29 cellular contexts compared by ENCODE assay signal in genomic region chr13:111981446-111982165, GRCh38.
"Had no signal": no experiment of that assay in that cellular context is flagged by ENCODE, and none has a peak within 500 bp of the region (broad histone marks: within the 10 kb centered on the region; RNA-seq: fewer than 3 reads in every experiment).

No MANE protein-coding gene starts in this region.

- FAIRE-seq: colon had no signal

- H3K36me3 Mint-ChIP-seq: immature natural killer cell had no signal

- H3K4me1 Mint-ChIP-seq: immature natural killer cell; naive thymus-derived CD8-positive, alpha-beta T cell; nephron progenitor cell; stimulated activated naive CD8-positive, alpha-beta T cell treated with anti-CD3 and anti-CD28 coated beads, Interleukin-15, amount 100 ng/mL, for 72 hours had no signal

- H3K9me3 ChIP-seq: gastroesophageal sphincter, heart right ventricle, lower lobe of right lung, suprapubic skin, transverse colon, uterus had no signal

- ATAC-seq: esophagus mucosa; foreskin keratinocyte; gastroesophageal sphincter; heart right ventricle; left ventricle myocardium superior; naive thymus-derived CD8-positive, alpha-beta T cell; sciatic nerve; stimulated activated naive CD8-positive, alpha-beta T cell treated with anti-CD3 and anti-CD28 coated beads, Interleukin-15, amount 100 ng/mL, for 72 hours had no signal

- H3K4me3 Mint-ChIP-seq: immature natural killer cell; naive thymus-derived CD8-positive, alpha-beta T cell; nephron progenitor cell; stimulated activated naive CD8-positive, alpha-beta T cell treated with anti-CD3 and anti-CD28 coated beads, Interleukin-15, amount 100 ng/mL, for 72 hours had no signal

- H3K4me1 ChIP-seq: foreskin keratinocyte, gastroesophageal sphincter, heart right ventricle, lower lobe of right lung, parathyroid adenoma, suprapubic skin, transverse colon, uterus had no signal

- H3K27ac Mint-ChIP-seq: immature natural killer cell; naive thymus-derived CD8-positive, alpha-beta T cell; nephron progenitor cell; progenitor cell of endocrine pancreas; stimulated activated naive CD8-positive, alpha-beta T cell treated with anti-CD3 and anti-CD28 coated beads, Interleukin-15, amount 100 ng/mL, for 72 hours had no signal

- H3K27ac ChIP-seq: dorsolateral prefrontal cortex, epithelial cell of prostate, foreskin keratinocyte, gastroesophageal sphincter, heart right ventricle, lower lobe of right lung, parathyroid adenoma, suprapubic skin, transverse colon, uterus had no signal

- H3K4me3 ChIP-seq: dorsolateral prefrontal cortex, gastroesophageal sphincter, heart right ventricle, lower lobe of right lung, smooth muscle cell, suprapubic skin, transverse colon, uterus had no signal

- H3K9me3 Mint-ChIP-seq: nephron progenitor cell; stimulated activated naive CD8-positive, alpha-beta T cell treated with anti-CD3 and anti-CD28 coated beads, Interleukin-15, amount 100 ng/mL, for 72 hours had no signal

- H3K36me3 ChIP-seq: gastroesophageal sphincter, heart right ventricle, lower lobe of right lung, suprapubic skin, transverse colon, uterus had no signal

- DNase-seq: dorsolateral prefrontal cortex; effector CD4-positive, alpha-beta T cell; foreskin keratinocyte; glutamatergic neuron; heart right ventricle; hypothalamus; immature natural killer cell; islet precursor cell; left ventricle myocardium superior; lower lobe of right lung; naive thymus-derived CD8-positive, alpha-beta T cell; nephron progenitor cell; stimulated activated CD4-positive, alpha-beta T cell treated with anti-CD3 and anti-CD28 coated beads, Interleukin-12 subunit alpha, Interleukin-12 subunit beta, amount 100 ng/mL, for 4 hours; stimulated activated CD4-positive, alpha-beta T cell treated with anti-CD3 and anti-CD28 coated beads, Interleukin-1b, Interleukin-23, amount 100 ng/mL, for 48 hours; stimulated activated CD4-positive, alpha-beta T cell treated with anti-CD3 and anti-CD28 coated beads, Interleukin-4, amount 100 ng/mL, for 1 hour; stimulated activated CD8-positive, alpha-beta memory T cell treated with anti-CD3 and anti-CD28 coated beads, Interleukin-4, amount 100 ng/mL, for 48 hours; stimulated activated naive CD4-positive, alpha-beta T cell; stimulated activated naive CD8-positive, alpha-beta T cell treated with anti-CD3 and anti-CD28 coated beads, Interleukin-15, amount 100 ng/mL, for 72 hours; transverse colon; uterus had no signal

- H3K9ac ChIP-seq: parathyroid adenoma had no signal
